Comparison of ENCODE assay signal across 10 cellular contexts in genomic region chr5:131357739-131358561, GRCh38.
DNase-seq lines count a peak whose midpoint lies in the region; ATAC-seq and TF ChIP-seq lines count a peak whose summit lies in the region.
"Had no signal": no experiment of that assay in that cellular context is flagged by ENCODE, and none has a peak within 500 bp of the region (broad histone marks: within the 10 kb centered on the region; RNA-seq: fewer than 3 reads in every experiment).

No MANE protein-coding gene starts in this region.

- H3K4me3 Mint-ChIP-seq in activated T-helper 1 cell treated with anti-CD3 and anti-CD28 coated beads, Interleukin-12 subunit alpha, Interleukin-12 subunit beta, Interleukin-2, Interleukin-4 antibody, amounts not matched to agents 30 ng/mL and 10 ng/mL and 1 ng/mL, durations not matched to agents 14 hours and 24 hours and 36 hours, result peak overlapping the region; percentile 37
- no peak overlapping the region for H3K4me3 Mint-ChIP-seq in endothelial cell (ENCODE audit: unreplicated experiment)
- H3K4me3 Mint-ChIP-seq: brain had no signal

- H3K4me1 Mint-ChIP-seq in activated T-helper 1 cell treated with anti-CD3 and anti-CD28 coated beads, Interleukin-12 subunit alpha, Interleukin-12 subunit beta, Interleukin-2, Interleukin-4 antibody, amounts not matched to agents 30 ng/mL and 10 ng/mL and 1 ng/mL, durations not matched to agents 14 hours and 24 hours and 36 hours (ENCODE audit: low read depth), result peaks cover 46% of the 10 kb centered on the region
- H3K4me1 Mint-ChIP-seq in endothelial cell (ENCODE audit: unreplicated experiment), result no peaks in the 10 kb centered on the region

- no peaks in the 10 kb centered on the region for H3K9me3 ChIP-seq in thyroid gland
- H3K9me3 ChIP-seq: Peyer's patch had no signal

- H3K4me3 ChIP-seq in thyroid gland (replicated peaks in 1 of 3), result no peak overlapping the region
- H3K4me3 ChIP-seq: Peyer's patch had no signal

- H3K27ac Mint-ChIP-seq in activated T-helper 1 cell treated with anti-CD3 and anti-CD28 coated beads, Interleukin-12 subunit alpha, Interleukin-12 subunit beta, Interleukin-2, Interleukin-4 antibody, amounts not matched to agents 30 ng/mL and 10 ng/mL and 1 ng/mL, durations not matched to agents 14 hours and 24 hours and 36 hours, result peak overlapping the region; percentile 88
- H3K27ac Mint-ChIP-seq in endothelial cell (ENCODE audit: unreplicated experiment), result no peak overlapping the region

- ATAC-seq in GM19467 (IDR thresholded peaks at IDR 0.05; ENCODE audit: unreplicated experiment) (peak; percentile 37), HG03565 (IDR thresholded peaks at IDR 0.05; ENCODE audit: unreplicated experiment) (peak; percentile 45), HG02840 (IDR thresholded peaks at IDR 0.05; ENCODE audit: low FRiP score, unreplicated experiment) (no peak)

- no peaks in the 10 kb centered on the region for H3K27me3 ChIP-seq in thyroid gland
- H3K27me3 ChIP-seq: Peyer's patch had no signal

- H3K27ac ChIP-seq in thyroid gland, result no peak overlapping the region

- WGBS in thyroid gland, 2 donors, result 82 to 92% methylated on average over 5 of the region's 5 CpGs

- TF ChIP-seq POLR2A in thyroid gland (IDR thresholded peaks at IDR 0.05), result no peak

- peaks cover 8 to 13% of the 10 kb centered on the region in 2 donors for H3K4me1 ChIP-seq in thyroid gland

- DNase-seq in activated T-helper 1 cell treated with anti-CD3 and anti-CD28 coated beads, Interleukin-12 subunit alpha, Interleukin-12 subunit beta, Interleukin-2, Interleukin-4 antibody, amounts not matched to agents 30 ng/mL and 10 ng/mL and 1 ng/mL, durations not matched to agents 14 hours and 24 hours and 36 hours (ENCODE audit: low spot score), result peak; percentile 26
- peak; percentile 32 to 49 for DNase-seq in stimulated activated CD4-positive, alpha-beta T cell treated with anti-CD3 and anti-CD28 coated beads, Interleukin-4, amount 100 ng/mL, for 4 hours
- no peak for DNase-seq in thyroid gland
- no peak for DNase-seq in endothelial cell (ENCODE audit: low spot score)
- no peak for DNase-seq in NCI-H446 treated with DMSO at 0.1 percent for 48 hours (lab: John Stamatoyannopoulos, UW)

- H3K36me3 Mint-ChIP-seq in activated T-helper 1 cell treated with anti-CD3 and anti-CD28 coated beads, Interleukin-12 subunit alpha, Interleukin-12 subunit beta, Interleukin-2, Interleukin-4 antibody, amounts not matched to agents 30 ng/mL and 10 ng/mL and 1 ng/mL, durations not matched to agents 14 hours and 24 hours and 36 hours (ENCODE audit: low read depth), result peaks cover 20% of the 10 kb centered on the region
- peaks cover 3% of the 10 kb centered on the region for H3K36me3 Mint-ChIP-seq in endothelial cell (ENCODE audit: low read depth, unreplicated experiment)

- no peaks in the 10 kb centered on the region for H3K27me3 Mint-ChIP-seq in activated T-helper 1 cell treated with anti-CD3 and anti-CD28 coated beads, Interleukin-12 subunit alpha, Interleukin-12 subunit beta, Interleukin-2, Interleukin-4 antibody, amounts not matched to agents 30 ng/mL and 10 ng/mL and 1 ng/mL, durations not matched to agents 14 hours and 24 hours and 36 hours (ENCODE audit: insufficient read depth)
- H3K27me3 Mint-ChIP-seq in endothelial cell (ENCODE audit: unreplicated experiment), result no peaks in the 10 kb centered on the region
- H3K27me3 Mint-ChIP-seq: brain had no signal

- H3K36me3 ChIP-seq in thyroid gland, result no peaks in the 10 kb centered on the region

- H3K9me3 Mint-ChIP-seq in activated T-helper 1 cell treated with anti-CD3 and anti-CD28 coated beads, Interleukin-12 subunit alpha, Interleukin-12 subunit beta, Interleukin-2, Interleukin-4 antibody, amounts not matched to agents 30 ng/mL and 10 ng/mL and 1 ng/mL, durations not matched to agents 14 hours and 24 hours and 36 hours, result no peaks in the 10 kb centered on the region
- no peaks in the 10 kb centered on the region for H3K9me3 Mint-ChIP-seq in endothelial cell (ENCODE audit: unreplicated experiment)
- H3K9me3 Mint-ChIP-seq: brain had no signal

- TF ChIP-seq CTCF in thyroid gland (IDR thresholded peaks at IDR 0.05) (no peak), endothelial cell (IDR thresholded peaks at IDR 0.05; ENCODE audit: unreplicated experiment) (no peak)

- intact Hi-C loops in activated T-helper 1 cell treated with anti-CD3 and anti-CD28 coated beads, Interleukin-12 subunit alpha, Interleukin-12 subunit beta, Interleukin-2, Interleukin-4 antibody, amounts not matched to agents 30 ng/mL and 10 ng/mL and 1 ng/mL, durations not matched to agents 14 hours and 24 hours and 36 hours (cut with micrococcal nuclease), result loop anchor here (1.0 to 5.0 kb wide), 11 partner anchors 8 to 194 kb away; no protein-coding TSS in a partner anchor
- intact Hi-C loops in thyroid gland (cut with DNase I), result no loop called here

Comparison
In these comparisons a context has a peak if more than half of its experiments do, and no peak if none do; other contexts are left out.
1. DNase-seq: peak in activated T-helper 1 cell treated with anti-CD3 and anti-CD28 coated beads, Interleukin-12 subunit alpha, Interleukin-12 subunit beta, Interleukin-2, Interleukin-4 antibody, amounts not matched to agents 30 ng/mL and 10 ng/mL and 1 ng/mL, durations not matched to agents 14 hours and 24 hours and 36 hours (single experiment) and stimulated activated CD4-positive, alpha-beta T cell treated with anti-CD3 and anti-CD28 coated beads, Interleukin-4, amount 100 ng/mL, for 4 hours (2 of 2); none in thyroid gland (0 of 2), endothelial cell (single experiment) and NCI-H446 treated with DMSO at 0.1 percent for 48 hours (single experiment).